ENCODE assay signal across 9 cellular contexts in the genomic region with DNA sequence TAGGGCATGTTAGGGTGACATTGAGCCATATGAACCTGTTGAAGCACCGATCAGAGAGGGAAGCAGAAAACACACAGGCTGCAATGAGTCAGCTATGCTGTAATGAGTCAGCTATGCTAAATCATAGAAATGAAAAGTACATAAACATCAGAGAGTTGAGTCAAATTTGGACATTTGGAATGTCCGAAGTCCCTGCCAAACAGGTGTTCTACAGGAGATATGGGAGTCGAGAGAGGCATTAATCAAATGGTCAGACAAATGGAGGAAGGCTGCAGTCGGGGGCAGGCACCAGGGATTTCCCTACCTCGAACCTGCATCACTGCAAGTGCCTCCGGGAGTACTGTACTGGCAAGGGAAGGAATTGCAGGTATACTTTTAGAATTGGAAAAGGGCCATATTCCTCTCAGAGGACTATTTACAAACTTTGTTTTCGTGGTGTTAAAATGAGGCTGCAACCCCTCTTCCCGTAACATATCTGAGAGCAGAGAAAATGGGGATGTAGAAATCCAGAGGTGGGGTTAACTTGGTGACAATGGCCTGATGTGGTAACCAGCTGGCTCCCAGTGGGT. TPM values are rescaled to one million over a fixed set of nuclear protein-coding genes. Genes with fewer than 3 reads are reported as not detected.
DNase-seq lines count a peak whose midpoint lies in the region; ATAC-seq and TF ChIP-seq lines count a peak whose summit lies in the region.
"Had no signal": no experiment of that assay in that cellular context is flagged by ENCODE, and none has a peak within 500 bp of the region (broad histone marks: within the 10 kb centered on the region; RNA-seq: fewer than 3 reads in every experiment).

No MANE protein-coding gene starts in this region.

- no peaks in the 10 kb centered on the region for H3K27me3 ChIP-seq in kidney epithelial cell (ENCODE audit: control insufficient read depth, insufficient read depth, low read length)

- peak; percentile 83 for DNase-seq in ELR (ENCODE audit: low read depth)
- peak; percentile 30 to 40 for DNase-seq in activated CD4-positive, alpha-beta T cell treated with anti-CD3 and anti-CD28 coated beads, Interleukin-2, amount 50 U/mL, for 48 hours
- peak; percentile 38 for DNase-seq in kidney epithelial cell (ENCODE audit: low read depth)
- no peak for DNase-seq in D341Med (ENCODE audit: low spot score)
- no peak for DNase-seq in DMS153 (lab: John Stamatoyannopoulos, UW)
- DNase-seq in posterior vena cava (ENCODE audit: low spot score) = no peak

- ATAC-seq in GM19467 (IDR thresholded peaks at IDR 0.05; ENCODE audit: unreplicated experiment) = peak; percentile 50
- peak; percentile 85 for ATAC-seq in HG03378 (IDR thresholded peaks at IDR 0.05; ENCODE audit: unreplicated experiment)

- no peak overlapping the region for H3K4me3 ChIP-seq in kidney epithelial cell (ENCODE audit: low read depth, low read length)
- H3K4me3 ChIP-seq: SJSA1 had no signal

- intact Hi-C loops in posterior vena cava (cut with DNase I) = no loop called here

- no peaks in the 10 kb centered on the region for H3K36me3 ChIP-seq in kidney epithelial cell (ENCODE audit: control insufficient read depth, insufficient read depth, low read length)
- H3K36me3 ChIP-seq: SJSA1 had no signal

- TF ChIP-seq CTCF in kidney epithelial cell (IDR thresholded peaks at IDR 0.05; ENCODE audit: insufficient read depth, low read length, poor library complexity, severe bottlenecking) = peak; percentile 5

RNA-seq across cellular contexts. Expression of gene ZC3HAV1, which starts 8.8 kb away (rescaled TPM):
- 43.4 and 48.5 TPM in 2 replicates for total RNA-seq in kidney epithelial cell
- 10 to 100 TPM; 26.8 TPM for total RNA-seq in posterior vena cava

Comparison
In these comparisons a context has a peak if more than half of its experiments do, and no peak if none do; other contexts are left out.
1. DNase-seq: peak in ELR (single experiment), activated CD4-positive, alpha-beta T cell treated with anti-CD3 and anti-CD28 coated beads, Interleukin-2, amount 50 U/mL, for 48 hours (2 of 2) and kidney epithelial cell (single experiment); none in D341Med (single experiment), DMS153 (single experiment) and posterior vena cava (single experiment).